8 cellular contexts compared by ENCODE assay signal in genomic region chr1:226827968-226828513, GRCh38. TPM values are rescaled to one million over a fixed set of nuclear protein-coding genes. Genes with fewer than 3 reads are reported as not detected.
A peak's percentile ranks its signal among the peaks of the same experiment; 100 is the strongest.
DNase-seq lines count a peak whose midpoint lies in the region; ATAC-seq and TF ChIP-seq lines count a peak whose summit lies in the region.

No MANE protein-coding gene starts in this region.

- H3K36me3 ChIP-seq in OCI-LY3 (replicated peaks; ENCODE audit: low read depth, low read length) (no peaks in the 10 kb centered on the region), esophagus (ENCODE audit: control insufficient read depth in 2 of 2, insufficient read depth in 2 of 2, low read length in 1 of 2) (no peaks in the 10 kb centered on the region)

- H3K9ac ChIP-seq in OCI-LY3 (ENCODE audit: low read length): peak overlapping the region; percentile 72

- H3K9me3 ChIP-seq in OCI-LY3 (ENCODE audit: insufficient read depth, low read length) (no peaks in the 10 kb centered on the region), esophagus (ENCODE audit: control insufficient read depth in 2 of 2, insufficient read depth in 1 of 2, low read depth in 1 of 2, low read length in 1 of 2) (no peaks in the 10 kb centered on the region)

- H3K4me3 ChIP-seq in Jurkat, Clone E6-1 (ENCODE audit: low read length): no peak overlapping the region
- H3K4me3 ChIP-seq in OCI-LY3 (ENCODE audit: low read length): peak overlapping the region; percentile 62
- peak overlapping the region in 1 of 2 donors; percentile 30 for H3K4me3 ChIP-seq in esophagus (ENCODE audit: low read depth in 1 of 2, low read length in 2 of 2)

- TF ChIP-seq CTCF in OCI-LY3 (IDR thresholded peaks at IDR 0.05; ENCODE audit: low read depth, low read length): peak; percentile 96

- H3K27me3 ChIP-seq in OCI-LY3 (ENCODE audit: low read depth, low read length) (peaks cover 14% of the 10 kb centered on the region), esophagus (ENCODE audit: control insufficient read depth in 1 of 2, insufficient read depth in 2 of 2, low read length in 2 of 2) (no peaks in the 10 kb centered on the region)

- H3K79me2 ChIP-seq in OCI-LY3 (ENCODE audit: low read length): no peaks in the 10 kb centered on the region

- H4K20me1 ChIP-seq in OCI-LY3 (ENCODE audit: insufficient read depth, low read length): no peaks in the 10 kb centered on the region

- H3K27ac ChIP-seq in OCI-LY3 (ENCODE audit: low read length): peak overlapping the region; percentile 41
- peak overlapping the region; percentile 72 to 95 for H3K27ac ChIP-seq in esophagus (ENCODE audit: low read depth in 2 of 2, low read length in 1 of 2)

- peak overlapping the region; percentile 82 for H3K4me2 ChIP-seq in OCI-LY3 (ENCODE audit: low read length)

- peak; percentile 93 for ATAC-seq in GM21737 (IDR thresholded peaks at IDR 0.05; ENCODE audit: unreplicated experiment)

- H2AFZ ChIP-seq in OCI-LY3 (ENCODE audit: low read depth, low read length): peak overlapping the region; percentile 99

- DNase-seq in DMS53 (lab: John Stamatoyannopoulos, UW) (peak; percentile 98), activated T-cell treated with anti-CD3 and anti-CD28 coated beads for 1 hour (ENCODE audit: low read depth) (peak; percentile 96), myocyte (ENCODE audit: low read depth) (peak; percentile 96)
- peak; percentile 86 for DNase-seq in Jurkat, Clone E6-1 (ENCODE audit: low read depth, low spot score)
- peak; percentile 98 for DNase-seq in stimulated activated CD8-positive, alpha-beta memory T cell treated with anti-CD3 and anti-CD28 coated beads, Interleukin-4, amount 100 ng/mL, for 48 hours

- 2 to 4% methylated on average over 19 of the region's 19 CpGs for WGBS in esophagus, 2 donors

- H3K4me1 ChIP-seq in OCI-LY3 (ENCODE audit: low read length) (peaks cover 6% of the 10 kb centered on the region), esophagus (ENCODE audit: control insufficient read depth in 2 of 2, insufficient read depth in 2 of 2, low read length in 1 of 2) (peaks cover 0 to 4% of the 10 kb centered on the region in 2 donors)

RNA-seq across cellular contexts. Expression of gene PSEN2, which starts 42.4 kb away (rescaled TPM):
- polyA plus RNA-seq in Jurkat, Clone E6-1 (2012; ENCODE audit: insufficient read depth, insufficient read length): not detected
- polyA plus RNA-seq in esophagus: 10 to 100 TPM in 1 of 2 donors, 1 to 10 TPM in 1; 8.8 to 12.0 TPM
- total RNA-seq in myocyte: 266 and 305 TPM in 2 replicates
- 58.6 TPM for polyA plus RNA-seq in myocyte (2012)
